Comparison of ENCODE assay signal across 12 cellular contexts in genomic region chrX:40947276-40947675, GRCh38.
A peak's percentile ranks its signal among the peaks of the same experiment; 100 is the strongest.
DNase-seq lines count a peak whose midpoint lies in the region; ATAC-seq and TF ChIP-seq lines count a peak whose summit lies in the region.
"Had no signal": no experiment of that assay in that cellular context is flagged by ENCODE, and none has a peak within 500 bp of the region (broad histone marks: within the 10 kb centered on the region; RNA-seq: fewer than 3 reads in every experiment).

No MANE protein-coding gene starts in this region.

- H3K36me3 ChIP-seq in esophagus muscularis mucosa, result no peaks in the 10 kb centered on the region
- no peaks in the 10 kb centered on the region for H3K36me3 ChIP-seq in osteoblast (ENCODE audit: insufficient read depth, low read length)
- H3K36me3 ChIP-seq in tibial nerve, result no peaks in the 10 kb centered on the region

- H4K20me1 ChIP-seq in osteoblast (ENCODE audit: insufficient read depth, low read length), result no peaks in the 10 kb centered on the region

- H3K9me3 ChIP-seq in esophagus muscularis mucosa (no peaks in the 10 kb centered on the region), osteoblast (ENCODE audit: low read depth, low read length) (no peaks in the 10 kb centered on the region), tibial nerve (no peaks in the 10 kb centered on the region)

- H2AFZ ChIP-seq in osteoblast (ENCODE audit: low read length), result peak overlapping the region; percentile 19

- H3K4me2 ChIP-seq in osteoblast (ENCODE audit: insufficient read depth, low read length), result peak overlapping the region; percentile 25

- 72% methylated on average over 3 of the region's 3 CpGs for WGBS in esophagus muscularis mucosa
- 17 to 36% methylated on average over 2 to 3 of the region's 3 CpGs for WGBS in tibial nerve, 2 donors

- no peak for TF ChIP-seq CTCF in esophagus muscularis mucosa (IDR thresholded peaks at IDR 0.05)
- TF ChIP-seq CTCF in osteoblast (IDR thresholded peaks at IDR 0.05; ENCODE audit: extremely low read depth, low read depth, low read length), result no peak
- TF ChIP-seq CTCF in tibial nerve (IDR thresholded peaks at IDR 0.05), result no peak

- intact Hi-C loops in esophagus muscularis mucosa (cut with DNase I), result no loop called here

- no peaks in the 10 kb centered on the region for H3K27me3 ChIP-seq in esophagus muscularis mucosa
- H3K27me3 ChIP-seq in osteoblast (ENCODE audit: insufficient read depth, low read length), result peaks cover 9% of the 10 kb centered on the region
- H3K27me3 ChIP-seq in tibial nerve, result no peaks in the 10 kb centered on the region

- no peaks in the 10 kb centered on the region for H3K79me2 ChIP-seq in osteoblast (ENCODE audit: insufficient read depth, low read length)

- ATAC-seq in GM18909 (IDR thresholded peaks at IDR 0.05; ENCODE audit: poor library complexity, unreplicated experiment) (no peak), GM19395 (IDR thresholded peaks at IDR 0.05; ENCODE audit: unreplicated experiment) (no peak)
- ATAC-seq: esophagus mucosa had no signal

- no peak for TF ChIP-seq POLR2A in esophagus muscularis mucosa (IDR thresholded peaks at IDR 0.05; ENCODE audit: low read depth)
- TF ChIP-seq POLR2A in tibial nerve (IDR thresholded peaks at IDR 0.05), result no peak

- H3K4me1 ChIP-seq in esophagus muscularis mucosa (peaks cover 0 to 17% (median 7%) of the 10 kb centered on the region in 4 donors), osteoblast (ENCODE audit: insufficient read depth, low read length) (peaks cover 18% of the 10 kb centered on the region), tibial nerve (peaks cover 0 to 19% (median 0%) of the 10 kb centered on the region in 4 donors)

- H3K4me3 ChIP-seq in esophagus muscularis mucosa, result no peak overlapping the region
- H3K4me3 ChIP-seq in osteoblast (ENCODE audit: insufficient read depth, low read length), result no peak overlapping the region
- no peak overlapping the region for H3K4me3 ChIP-seq in tibial nerve

- peak overlapping the region in 3 of 4 donors; percentile 4 to 30 (median 12) for H3K27ac ChIP-seq in esophagus muscularis mucosa (replicated peaks in 1 of 4)
- peak overlapping the region; percentile 15 for H3K27ac ChIP-seq in osteoblast (ENCODE audit: low read depth, low read length)
- H3K27ac ChIP-seq in tibial nerve, result no peak overlapping the region

- DNase-seq in AG20443 (ENCODE audit: low spot score) (peak; percentile 49), NCI-H226 (peak; percentile 64), esophagus muscularis mucosa (ENCODE audit: extremely low spot score) (no peak), osteoblast (ENCODE audit: insufficient read length, low spot score, missing footprints) (peak; percentile 52), tibial nerve (ENCODE audit: low spot score in 2 of 2) (no peak), NCI-H1092 treated with DMSO at 0.1 percent for 48 hours (lab: John Stamatoyannopoulos, UW) (no peak)
- DNase-seq: activated CD4-positive, alpha-beta memory T cell treated with anti-CD3 and anti-CD28 coated beads for 36 hours; amygdala; dermis blood vessel endothelial cell had no signal

- TF ChIP-seq EP300 in esophagus muscularis mucosa (IDR thresholded peaks at IDR 0.05) (no peak), tibial nerve (IDR thresholded peaks at IDR 0.05) (no peak)

Comparison
In these comparisons a context has a peak if more than half of its experiments do, and no peak if none do; other contexts are left out.
1. DNase-seq: peak in AG20443 (single experiment), NCI-H226 (single experiment) and osteoblast (single experiment); none in esophagus muscularis mucosa (single experiment), tibial nerve (0 of 2) and NCI-H1092 treated with DMSO at 0.1 percent for 48 hours (single experiment).
2. H3K27ac ChIP-seq: peak in esophagus muscularis mucosa (3 of 4) and osteoblast (single experiment); none in tibial nerve (0 of 4).